ENCODE assay signal across 13 cellular contexts in genomic region chr3:181919375-181919774, GRCh38.
"Had no signal": no experiment of that assay in that cellular context is flagged by ENCODE, and none has a peak within 500 bp of the region (broad histone marks: within the 10 kb centered on the region; RNA-seq: fewer than 3 reads in every experiment).

No MANE protein-coding gene starts in this region.

- DNase-seq: activated CD4-positive, alpha-beta T cell treated with anti-CD3 and anti-CD28 coated beads for 1 hour; activated CD4-positive, alpha-beta T cell treated with anti-CD3 and anti-CD28 coated beads, Interleukin-2, amount 50 U/mL, for 48 hours; activated naive CD8-positive, alpha-beta T cell treated with anti-CD3 and anti-CD28 coated beads, Interleukin-2, amount 50 U/mL, for 24 hours; activated T-cell treated with anti-CD3 and anti-CD28 coated beads, Interleukin-2, amount 50 U/mL, for 72 hours; psoas muscle; sigmoid colon; stimulated activated CD4-positive, alpha-beta T cell treated with anti-CD3 and anti-CD28 coated beads, Interleukin-12 subunit alpha, Interleukin-12 subunit beta, amount 100 ng/mL, for 4 hours; stimulated activated naive CD4-positive, alpha-beta T cell; T-helper 9 cell; trophoblast cell had no signal

- H3K79me2 ChIP-seq: hepatocyte had no signal

- H3K27ac ChIP-seq: ascending aorta, cardiac muscle cell, hepatocyte, psoas muscle, sigmoid colon had no signal

- H3K9me3 ChIP-seq: ascending aorta, psoas muscle, sigmoid colon had no signal

- H3K4me2 ChIP-seq: hepatocyte had no signal

- H3K36me3 ChIP-seq: ascending aorta, cardiac muscle cell, sigmoid colon had no signal

- H3K27me3 ChIP-seq: ascending aorta, cardiac muscle cell, hepatocyte, sigmoid colon had no signal

- H2AFZ ChIP-seq: hepatocyte had no signal

- H3K4me3 ChIP-seq: ascending aorta, cardiac muscle cell, hepatocyte, psoas muscle, sigmoid colon had no signal

- ATAC-seq: activated naive CD8-positive, alpha-beta T cell treated with anti-CD3 and anti-CD28 coated beads, Interleukin-2, amount 50 U/mL, for 24 hours; activated T-cell treated with anti-CD3 and anti-CD28 coated beads, Interleukin-2, amount 50 U/mL, for 72 hours; psoas muscle had no signal

- H3K4me1 ChIP-seq: ascending aorta, psoas muscle, sigmoid colon had no signal
